ENCODE assay signal across 19 cellular contexts in genomic region chr2:118940486-118941120, GRCh38. TPM values are rescaled to one million over a fixed set of nuclear protein-coding genes. Genes with fewer than 3 reads are reported as not detected.
DNase-seq lines count a peak whose midpoint lies in the region; ATAC-seq and TF ChIP-seq lines count a peak whose summit lies in the region.
"Had no signal": no experiment of that assay in that cellular context is flagged by ENCODE, and none has a peak within 500 bp of the region (broad histone marks: within the 10 kb centered on the region; RNA-seq: fewer than 3 reads in every experiment).

No MANE protein-coding gene starts in this region.

- DNase-seq in Right ventricle myocardium inferior (ENCODE audit: missing footprints) (no peak), cardiac septum (ENCODE audit: low spot score) (no peak), SKM-1 treated with dmso at 0.1 percent for 144 hours (lab: John Stamatoyannopoulos, UW; ENCODE audit: unreplicated experiment) (peak; percentile 66), left lung (peak; percentile 67 to 70), tibial nerve (ENCODE audit: low spot score in 2 of 2) (peak in 1 of 2 donors; percentile 41), stomach (no peak), activated gamma-delta T cell (lab: John Stamatoyannopoulos, UW) (no peak)
- DNase-seq: activated CD4-positive, alpha-beta T cell treated with anti-CD3 and anti-CD28 coated beads, Interleukin-2, amount 50 U/mL, for 1 hour; activated naive CD8-positive, alpha-beta T cell treated with anti-CD3 and anti-CD28 coated beads, Interleukin-2, amount 50 U/mL, for 24 hours; activated T-cell treated with anti-CD3 and anti-CD28 coated beads, Interleukin-2, amount 50 U/mL, for 24 hours; endodermal cell; HCEC 1CT; NCI-H1092; nephron progenitor cell; retina had no signal

- H3K27ac ChIP-seq in left lung (peak overlapping the region in 1 of 2 donors; percentile 76), tibial nerve (no peak overlapping the region), stomach (no peak overlapping the region)
- H3K27ac ChIP-seq: cardiac muscle cell, SJSA1 had no signal

- TF ChIP-seq CTCF in left lung (IDR thresholded peaks at IDR 0.05) = no peak
- no peak for TF ChIP-seq CTCF in tibial nerve (IDR thresholded peaks at IDR 0.05)
- no peak for TF ChIP-seq CTCF in stomach (IDR thresholded peaks at IDR 0.05)

- ATAC-seq in Right ventricle myocardium inferior (peak; percentile 70), left lung (peak; percentile 55), HG03442 (IDR thresholded peaks at IDR 0.05; ENCODE audit: unreplicated experiment) (no peak)
- ATAC-seq: activated naive CD8-positive, alpha-beta T cell treated with anti-CD3 and anti-CD28 coated beads, Interleukin-2, amount 50 U/mL, for 24 hours had no signal

- H3K9me3 ChIP-seq in left lung (no peaks in the 10 kb centered on the region), tibial nerve (no peaks in the 10 kb centered on the region), stomach (no peaks in the 10 kb centered on the region)
- H3K9me3 ChIP-seq: SJSA1, upper lobe of left lung had no signal

- no peak overlapping the region for H3K4me3 ChIP-seq in left lung
- H3K4me3 ChIP-seq in tibial nerve = no peak overlapping the region
- no peak overlapping the region for H3K4me3 ChIP-seq in stomach
- H3K4me3 ChIP-seq: cardiac muscle cell, SJSA1, upper lobe of left lung had no signal

- H3K27me3 ChIP-seq in left lung = peaks cover 0 to 3% of the 10 kb centered on the region in 2 donors
- H3K27me3 ChIP-seq in tibial nerve = no peaks in the 10 kb centered on the region
- peaks cover 0 to 9% (median 0%) of the 10 kb centered on the region in 3 donors for H3K27me3 ChIP-seq in stomach
- H3K27me3 ChIP-seq: upper lobe of left lung had no signal

- intact Hi-C loops in Right ventricle myocardium inferior (cut with DNase I) = no loop called here
- intact Hi-C loops in cardiac septum (cut with DNase I) = no loop called here
- intact Hi-C loops in left lung (cut with DNase I) = no loop called here
- intact Hi-C loops in stomach (cut with DNase I; ENCODE audit: low total_unique reads) = no loop called here

- peak; percentile 63 to 75 for TF ChIP-seq EP300 in tibial nerve (IDR thresholded peaks at IDR 0.05)
- no peak for TF ChIP-seq EP300 in stomach (IDR thresholded peaks at IDR 0.05)

- H3K4me1 ChIP-seq in left lung = peaks cover 0 to 34% of the 10 kb centered on the region in 2 donors
- H3K4me1 ChIP-seq in tibial nerve = no peaks in the 10 kb centered on the region
- no peaks in the 10 kb centered on the region for H3K4me1 ChIP-seq in stomach
- H3K4me1 ChIP-seq: SJSA1 had no signal

- 70 to 75% methylated on average over 9 of the region's 9 CpGs for WGBS in tibial nerve, 2 donors
- 58 to 70% (median 69%) methylated on average over 9 of the region's 9 CpGs for WGBS in stomach, 5 donors

- TF ChIP-seq POLR2A in tibial nerve (IDR thresholded peaks at IDR 0.05) (no peak), stomach (IDR thresholded peaks at IDR 0.05) (no peak)

- H3K36me3 ChIP-seq in left lung = no peaks in the 10 kb centered on the region
- H3K36me3 ChIP-seq in tibial nerve = no peaks in the 10 kb centered on the region
- H3K36me3 ChIP-seq in stomach = no peaks in the 10 kb centered on the region
- H3K36me3 ChIP-seq: cardiac muscle cell, SJSA1, upper lobe of left lung had no signal

RNA-seq across cellular contexts. Expression of gene MARCO, which starts 1.4 kb away (rescaled TPM):
- 19.7 TPM for total RNA-seq in Right ventricle myocardium inferior
- 0.92 TPM for total RNA-seq in cardiac septum
- total RNA-seq in left lung = 100 to 1,000 TPM; 122 to 425 TPM
- 10 to 100 TPM; 11.1 to 59.4 (median 14.8) TPM for total RNA-seq in tibial nerve
- 10 to 100 TPM in 1 of 5 donors, 1 to 10 TPM in 2, under 1 TPM in 1, not detected in 1; 0.45 to 16.3 (median 1.7) TPM for total RNA-seq in stomach
- polyA plus RNA-seq in stomach = 1 to 10 TPM in 2 of 3 donors, under 1 TPM in 1; 0.78 to 3.8 (median 2.8) TPM
- total RNA-seq: cardiac muscle cell, endodermal cell, SJSA1 had no signal
- polyA plus RNA-seq: cardiac muscle cell had no signal

Comparison
In these comparisons a context has a peak if more than half of its experiments do, and no peak if none do; other contexts are left out.
1. DNase-seq: peak in SKM-1 treated with dmso at 0.1 percent for 144 hours (single experiment) and left lung (2 of 2); none in Right ventricle myocardium inferior (single experiment), cardiac septum (single experiment), stomach (single experiment) and activated gamma-delta T cell (single experiment).